ENCODE assay signal across 8 cellular contexts in genomic region chr14:105712670-105713069, GRCh38.
DNase-seq lines count a peak whose midpoint lies in the region; ATAC-seq, FAIRE-seq and TF ChIP-seq lines count a peak whose summit lies in the region.
"Not testable (repeated sequence)": the region's sequence is repeated elsewhere in the genome, so short reads cannot be mapped to it uniquely, and the experiment has no call there.

No MANE protein-coding gene starts in this region.

- H3K9me2 ChIP-seq in SU-DHL-6 (replicated peaks; ENCODE audit: insufficient read depth, low read length) = not testable (repeated sequence)

- not testable (repeated sequence) for H3K9me3 Mint-ChIP-seq in activated naive CD8-positive, alpha-beta T cell treated with anti-CD3 and anti-CD28 coated beads, Interleukin-2, amount 10 ng/mL, durations not matched to agents 7 days and 5 days; immature natural killer cell; naive B cell

- peak; percentile 50 for FAIRE-seq in GM12891 (lab: Jason Lieb, UNC)

- H3K4me3 ChIP-seq in SU-DHL-6 (ENCODE audit: insufficient read depth, low read length, poor library complexity, severe bottlenecking); upper lobe of right lung: not testable (repeated sequence)

- not testable (repeated sequence) for H3K4me2 ChIP-seq in SU-DHL-6 (ENCODE audit: low read depth, low read length, poor library complexity, severe bottlenecking)

- H3K9ac ChIP-seq in SU-DHL-6 (ENCODE audit: low read length) = not testable (repeated sequence)

- TF ChIP-seq POLR2A in GM12891 (IDR thresholded peaks at IDR 0.05; ENCODE audit: low read depth, low read length) = not testable (repeated sequence)

- DNase-seq in GM12891 (ENCODE audit: insufficient read length, low spot score) = not testable (repeated sequence)
- DNase-seq in activated naive CD8-positive, alpha-beta T cell treated with anti-CD3 and anti-CD28 coated beads, Interleukin-2, amount 10 ng/mL, durations not matched to agents 7 days and 5 days = peak; percentile 34
- DNase-seq in immature natural killer cell (peak; percentile 34 to 48 (median 37)), naive B cell (peak; percentile 53), posterior vena cava (ENCODE audit: low spot score) (peak; percentile 70), upper lobe of right lung (peak; percentile 58)

- not testable (repeated sequence) for H3K36me3 ChIP-seq in SU-DHL-6 (ENCODE audit: low read length); upper lobe of right lung

- not testable (repeated sequence) for TF ChIP-seq CTCF in SU-DHL-6 (IDR thresholded peaks at IDR 0.05; ENCODE audit: insufficient read depth, low read length, poor library complexity, severe bottlenecking); upper lobe of right lung (IDR thresholded peaks at IDR 0.05)

- not testable (repeated sequence) for H3F3A ChIP-seq in SU-DHL-6 (ENCODE audit: insufficient read depth)

- not testable (repeated sequence) for H3K4me1 ChIP-seq in upper lobe of right lung

- H3K36me3 Mint-ChIP-seq in activated naive CD8-positive, alpha-beta T cell treated with anti-CD3 and anti-CD28 coated beads, Interleukin-2, amount 10 ng/mL, durations not matched to agents 7 days and 5 days; immature natural killer cell; naive B cell: not testable (repeated sequence)

- H3K9me3 ChIP-seq in SU-DHL-6 (ENCODE audit: insufficient read depth, low read length); upper lobe of right lung: not testable (repeated sequence)

- not testable (repeated sequence) for H3K4me3 Mint-ChIP-seq in activated naive CD8-positive, alpha-beta T cell treated with anti-CD3 and anti-CD28 coated beads, Interleukin-2, amount 10 ng/mL, durations not matched to agents 7 days and 5 days; immature natural killer cell; naive B cell

- intact Hi-C loops in posterior vena cava (cut with DNase I); upper lobe of right lung (cut with DNase I): not testable (repeated sequence)

- not testable (repeated sequence) for H3K27ac Mint-ChIP-seq in activated naive CD8-positive, alpha-beta T cell treated with anti-CD3 and anti-CD28 coated beads, Interleukin-2, amount 10 ng/mL, durations not matched to agents 7 days and 5 days; immature natural killer cell
- H3K27ac Mint-ChIP-seq in naive B cell = peak overlapping the region in 2 of 6 donors; percentile 15 to 80

- H3K27me3 ChIP-seq in SU-DHL-6 (ENCODE audit: low read length); upper lobe of right lung: not testable (repeated sequence)

- H2AFZ ChIP-seq in SU-DHL-6 (ENCODE audit: low read depth, low read length, severe bottlenecking) = not testable (repeated sequence)

- H3K79me2 ChIP-seq in SU-DHL-6 (ENCODE audit: insufficient read depth, low read length) = not testable (repeated sequence)

- H3K27me3 Mint-ChIP-seq in activated naive CD8-positive, alpha-beta T cell treated with anti-CD3 and anti-CD28 coated beads, Interleukin-2, amount 10 ng/mL, durations not matched to agents 7 days and 5 days; immature natural killer cell (ENCODE audit: low read depth in 3 of 3); naive B cell: not testable (repeated sequence)

- POLR2A ChIA-PET in activated naive CD8-positive, alpha-beta T cell treated with anti-CD3 and anti-CD28 coated beads, Interleukin-2, amount 10 ng/mL, durations not matched to agents 7 days and 5 days (lab: Charles Lee) = not testable (repeated sequence)

- peak; percentile 48 for ATAC-seq in HG03108 (IDR thresholded peaks at IDR 0.05; ENCODE audit: unreplicated experiment)
- not testable (repeated sequence) for ATAC-seq in activated naive CD8-positive, alpha-beta T cell treated with anti-CD3 and anti-CD28 coated beads, Interleukin-2, amount 10 ng/mL, durations not matched to agents 7 days and 5 days (ENCODE audit: low read depth); upper lobe of right lung
- ATAC-seq in naive B cell (ENCODE audit: low read depth in 2 of 2) = peak; percentile 50 to 68

- H3K27ac ChIP-seq in SU-DHL-6 (ENCODE audit: low read depth, low read length) = peak overlapping the region; percentile 70; the same call in 1 of the 2 replicates
- H3K27ac ChIP-seq in upper lobe of right lung = not testable (repeated sequence)

- H4K20me1 ChIP-seq in SU-DHL-6 (ENCODE audit: low read depth, low read length) = not testable (repeated sequence)

- H3K4me1 Mint-ChIP-seq in activated naive CD8-positive, alpha-beta T cell treated with anti-CD3 and anti-CD28 coated beads, Interleukin-2, amount 10 ng/mL, durations not matched to agents 7 days and 5 days; immature natural killer cell: not testable (repeated sequence)
- H3K4me1 Mint-ChIP-seq in naive B cell = peaks cover 3 to 31% (median 23%) of the 10 kb centered on the region in 3 donors
